In the genomic region with DNA sequence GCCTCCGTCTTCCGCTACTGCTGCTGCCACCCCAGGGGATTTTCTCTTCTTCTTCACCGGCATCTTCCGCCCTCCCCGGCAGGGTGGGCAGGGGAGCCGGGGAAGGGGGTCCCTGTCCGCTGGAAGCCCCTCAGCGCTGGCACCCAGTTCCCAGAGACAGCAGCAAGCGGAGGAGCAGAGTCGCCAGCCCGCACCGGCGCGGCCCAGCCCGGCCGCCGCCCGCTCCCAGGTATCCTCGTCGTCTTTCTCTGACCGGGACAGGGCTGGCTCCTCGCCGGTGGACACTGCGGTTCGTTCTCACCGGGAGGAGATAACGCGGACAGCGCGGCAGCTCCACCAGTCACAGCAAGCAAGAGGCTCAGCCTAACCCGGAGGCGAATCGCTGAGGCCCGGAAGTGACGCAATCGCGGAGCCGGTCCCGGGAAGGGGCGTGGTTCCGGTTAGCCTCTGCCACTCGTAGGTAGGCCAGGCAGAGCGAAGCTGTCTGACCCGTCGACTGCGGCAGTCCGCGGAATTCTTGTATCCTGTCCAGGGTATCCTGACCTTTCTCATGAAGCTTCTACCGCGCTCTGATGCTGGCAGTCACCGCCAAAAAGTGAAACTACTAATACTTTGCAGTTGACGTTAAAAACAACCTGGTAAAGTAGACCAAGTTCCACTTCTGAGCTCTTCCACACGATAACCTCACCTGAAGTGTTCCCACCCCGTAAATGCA, we compare ENCODE assay signal across 1 cellular context.
TF ChIP-seq lines count a peak whose summit lies in the region.

Gene DCUN1D5, minus strand, starts transcription at position 351 of the 715 bp plus-strand sequence. Its CDS starts 288 bp downstream, at position 63.

TF ChIP-seq in K562, 482 proteins besides CTCF, POLR2A, EP300 and RAD21 (continued from another document and continues in another):
- TF ChIP-seq, protein P1, sequence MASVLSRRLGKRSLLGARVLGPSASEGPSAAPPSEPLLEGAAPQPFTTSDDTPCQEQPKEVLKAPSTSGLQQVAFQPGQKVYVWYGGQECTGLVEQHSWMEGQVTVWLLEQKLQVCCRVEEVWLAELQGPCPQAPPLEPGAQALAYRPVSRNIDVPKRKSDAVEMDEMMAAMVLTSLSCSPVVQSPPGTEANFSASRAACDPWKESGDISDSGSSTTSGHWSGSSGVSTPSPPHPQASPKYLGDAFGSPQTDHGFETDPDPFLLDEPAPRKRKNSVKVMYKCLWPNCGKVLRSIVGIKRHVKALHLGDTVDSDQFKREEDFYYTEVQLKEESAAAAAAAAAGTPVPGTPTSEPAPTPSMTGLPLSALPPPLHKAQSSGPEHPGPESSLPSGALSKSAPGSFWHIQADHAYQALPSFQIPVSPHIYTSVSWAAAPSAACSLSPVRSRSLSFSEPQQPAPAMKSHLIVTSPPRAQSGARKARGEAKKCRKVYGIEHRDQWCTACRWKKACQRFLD (CRISPR knock-in tag; IDR thresholded peaks at IDR 0.05) = no peak
- TF ChIP-seq ZNF586 (CRISPR knock-in tag; conservative IDR thresholded peaks at IDR 0.05) (no peak), ZC3H8 (IDR thresholded peaks at IDR 0.05) (no peak), C11orf30 (IDR thresholded peaks at IDR 0.05; ENCODE audit: low read depth) (peak; percentile 71), RBM39 (optimal IDR thresholded peaks at IDR 0.05; ENCODE audit: low read depth, low read length) (no peak), GTF3C2 (IDR thresholded peaks at IDR 0.05; ENCODE audit: borderline replicate concordance, extremely low read depth, insufficient read length) (no peak), GATAD2B (IDR thresholded peaks at IDR 0.05; ENCODE audit: borderline replicate concordance) (no peak), PTBP1 (IDR thresholded peaks at IDR 0.05; ENCODE audit: low read depth, low read length) (no peak), CREBBP (IDR thresholded peaks at IDR 0.05; ENCODE audit: low read depth, low read length) (no peak), ZNF655 (CRISPR knock-in tag; IDR thresholded peaks at IDR 0.05) (no peak), BCOR (IDR thresholded peaks at IDR 0.05) (no peak), MTA2 (IDR thresholded peaks at IDR 0.05; ENCODE audit: low read depth) (peak; percentile 48), SP1 (CRISPR knock-in tag; IDR thresholded peaks at IDR 0.05) (peak; percentile 89), SNIP1 (IDR thresholded peaks at IDR 0.05; ENCODE audit: low read depth) (no peak), CCNT2 (IDR thresholded peaks at IDR 0.05; ENCODE audit: borderline replicate concordance, extremely low read depth, insufficient read length, low read depth, low read length) (peak; percentile 67), ZC3H4 (CRISPR knock-in tag; IDR thresholded peaks at IDR 0.05; ENCODE audit: borderline replicate concordance) (no peak), FOXO4 (CRISPR knock-in tag; IDR thresholded peaks at IDR 0.05) (no peak), POLR2G (IDR thresholded peaks at IDR 0.05; ENCODE audit: low read depth, low read length) (peak; percentile 98), HNRNPK (IDR thresholded peaks at IDR 0.05; ENCODE audit: low read depth, low read length, poor library complexity, severe bottlenecking) (no peak), ETV5 (CRISPR knock-in tag; IDR thresholded peaks at IDR 0.05; ENCODE audit: low read depth) (peak; percentile 82), PHF20 (IDR thresholded peaks at IDR 0.05; ENCODE audit: partially characterized antibody) (peak; percentile 29), NFE2L1 (tag; IDR thresholded peaks at IDR 0.05; ENCODE audit: borderline replicate concordance, low read depth) (no peak), YBX1 (IDR thresholded peaks at IDR 0.05) (no peak), ZNF696 (CRISPR knock-in tag; conservative IDR thresholded peaks at IDR 0.05) (no peak), CHD4 (IDR thresholded peaks at IDR 0.05; ENCODE audit: insufficient read depth, insufficient replicate concordance, low read depth, low read length, poor library complexity, severe bottlenecking) (no peak), ZBTB17 (CRISPR knock-in tag; IDR thresholded peaks at IDR 0.05) (0 out of 2 replicates have a peak, but pooled peaks have one; percentile 28), ZKSCAN3 (CRISPR knock-in tag; IDR thresholded peaks at IDR 0.05) (no peak), BACH1 (tag; IDR thresholded peaks at IDR 0.05) (no peak), TCF15 (CRISPR knock-in tag; IDR thresholded peaks at IDR 0.05) (no peak), SETDB1 (IDR thresholded peaks at IDR 0.05; ENCODE audit: low read length) (no peak), JUND (IDR thresholded peaks at IDR 0.05; ENCODE audit: borderline replicate concordance, low read depth, low read length) (peak; percentile 92), JUND (tag; IDR thresholded peaks at IDR 0.05; ENCODE audit: borderline replicate concordance, low read depth, low read length) (peak; percentile 78; the same call in 2 of the 3 replicates), ELF2 (CRISPR knock-in tag; IDR thresholded peaks at IDR 0.05) (peak; percentile 10; the same call in 1 of the 2 replicates), CAMTA2 (CRISPR knock-in tag; conservative IDR thresholded peaks at IDR 0.05) (no peak), ZNF408 (CRISPR knock-in tag; IDR thresholded peaks at IDR 0.05; ENCODE audit: low read depth) (no peak), BRCA1 (IDR thresholded peaks at IDR 0.05) (no peak), BRCA1 (CRISPR knock-in tag; IDR thresholded peaks at IDR 0.05) (no peak), ZNF134 (CRISPR knock-in tag; conservative IDR thresholded peaks at IDR 0.05) (no peak), ZNF436 (CRISPR knock-in tag; IDR thresholded peaks at IDR 0.05) (no peak)
- TF ChIP-seq, protein P2, sequence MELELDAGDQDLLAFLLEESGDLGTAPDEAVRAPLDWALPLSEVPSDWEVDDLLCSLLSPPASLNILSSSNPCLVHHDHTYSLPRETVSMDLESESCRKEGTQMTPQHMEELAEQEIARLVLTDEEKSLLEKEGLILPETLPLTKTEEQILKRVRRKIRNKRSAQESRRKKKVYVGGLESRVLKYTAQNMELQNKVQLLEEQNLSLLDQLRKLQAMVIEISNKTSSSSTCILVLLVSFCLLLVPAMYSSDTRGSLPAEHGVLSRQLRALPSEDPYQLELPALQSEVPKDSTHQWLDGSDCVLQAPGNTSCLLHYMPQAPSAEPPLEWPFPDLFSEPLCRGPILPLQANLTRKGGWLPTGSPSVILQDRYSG (tag; conservative IDR thresholded peaks at IDR 0.05; ENCODE audit: low read depth) = no peak
- TF ChIP-seq, protein P3, sequence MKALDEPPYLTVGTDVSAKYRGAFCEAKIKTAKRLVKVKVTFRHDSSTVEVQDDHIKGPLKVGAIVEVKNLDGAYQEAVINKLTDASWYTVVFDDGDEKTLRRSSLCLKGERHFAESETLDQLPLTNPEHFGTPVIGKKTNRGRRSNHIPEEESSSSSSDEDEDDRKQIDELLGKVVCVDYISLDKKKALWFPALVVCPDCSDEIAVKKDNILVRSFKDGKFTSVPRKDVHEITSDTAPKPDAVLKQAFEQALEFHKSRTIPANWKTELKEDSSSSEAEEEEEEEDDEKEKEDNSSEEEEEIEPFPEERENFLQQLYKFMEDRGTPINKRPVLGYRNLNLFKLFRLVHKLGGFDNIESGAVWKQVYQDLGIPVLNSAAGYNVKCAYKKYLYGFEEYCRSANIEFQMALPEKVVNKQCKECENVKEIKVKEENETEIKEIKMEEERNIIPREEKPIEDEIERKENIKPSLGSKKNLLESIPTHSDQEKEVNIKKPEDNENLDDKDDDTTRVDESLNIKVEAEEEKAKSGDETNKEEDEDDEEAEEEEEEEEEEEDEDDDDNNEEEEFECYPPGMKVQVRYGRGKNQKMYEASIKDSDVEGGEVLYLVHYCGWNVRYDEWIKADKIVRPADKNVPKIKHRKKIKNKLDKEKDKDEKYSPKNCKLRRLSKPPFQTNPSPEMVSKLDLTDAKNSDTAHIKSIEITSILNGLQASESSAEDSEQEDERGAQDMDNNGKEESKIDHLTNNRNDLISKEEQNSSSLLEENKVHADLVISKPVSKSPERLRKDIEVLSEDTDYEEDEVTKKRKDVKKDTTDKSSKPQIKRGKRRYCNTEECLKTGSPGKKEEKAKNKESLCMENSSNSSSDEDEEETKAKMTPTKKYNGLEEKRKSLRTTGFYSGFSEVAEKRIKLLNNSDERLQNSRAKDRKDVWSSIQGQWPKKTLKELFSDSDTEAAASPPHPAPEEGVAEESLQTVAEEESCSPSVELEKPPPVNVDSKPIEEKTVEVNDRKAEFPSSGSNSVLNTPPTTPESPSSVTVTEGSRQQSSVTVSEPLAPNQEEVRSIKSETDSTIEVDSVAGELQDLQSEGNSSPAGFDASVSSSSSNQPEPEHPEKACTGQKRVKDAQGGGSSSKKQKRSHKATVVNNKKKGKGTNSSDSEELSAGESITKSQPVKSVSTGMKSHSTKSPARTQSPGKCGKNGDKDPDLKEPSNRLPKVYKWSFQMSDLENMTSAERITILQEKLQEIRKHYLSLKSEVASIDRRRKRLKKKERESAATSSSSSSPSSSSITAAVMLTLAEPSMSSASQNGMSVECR (CRISPR knock-in tag; IDR thresholded peaks at IDR 0.05) = no peak; the same call in 1 of the 2 replicates
- TF ChIP-seq, protein P4, sequence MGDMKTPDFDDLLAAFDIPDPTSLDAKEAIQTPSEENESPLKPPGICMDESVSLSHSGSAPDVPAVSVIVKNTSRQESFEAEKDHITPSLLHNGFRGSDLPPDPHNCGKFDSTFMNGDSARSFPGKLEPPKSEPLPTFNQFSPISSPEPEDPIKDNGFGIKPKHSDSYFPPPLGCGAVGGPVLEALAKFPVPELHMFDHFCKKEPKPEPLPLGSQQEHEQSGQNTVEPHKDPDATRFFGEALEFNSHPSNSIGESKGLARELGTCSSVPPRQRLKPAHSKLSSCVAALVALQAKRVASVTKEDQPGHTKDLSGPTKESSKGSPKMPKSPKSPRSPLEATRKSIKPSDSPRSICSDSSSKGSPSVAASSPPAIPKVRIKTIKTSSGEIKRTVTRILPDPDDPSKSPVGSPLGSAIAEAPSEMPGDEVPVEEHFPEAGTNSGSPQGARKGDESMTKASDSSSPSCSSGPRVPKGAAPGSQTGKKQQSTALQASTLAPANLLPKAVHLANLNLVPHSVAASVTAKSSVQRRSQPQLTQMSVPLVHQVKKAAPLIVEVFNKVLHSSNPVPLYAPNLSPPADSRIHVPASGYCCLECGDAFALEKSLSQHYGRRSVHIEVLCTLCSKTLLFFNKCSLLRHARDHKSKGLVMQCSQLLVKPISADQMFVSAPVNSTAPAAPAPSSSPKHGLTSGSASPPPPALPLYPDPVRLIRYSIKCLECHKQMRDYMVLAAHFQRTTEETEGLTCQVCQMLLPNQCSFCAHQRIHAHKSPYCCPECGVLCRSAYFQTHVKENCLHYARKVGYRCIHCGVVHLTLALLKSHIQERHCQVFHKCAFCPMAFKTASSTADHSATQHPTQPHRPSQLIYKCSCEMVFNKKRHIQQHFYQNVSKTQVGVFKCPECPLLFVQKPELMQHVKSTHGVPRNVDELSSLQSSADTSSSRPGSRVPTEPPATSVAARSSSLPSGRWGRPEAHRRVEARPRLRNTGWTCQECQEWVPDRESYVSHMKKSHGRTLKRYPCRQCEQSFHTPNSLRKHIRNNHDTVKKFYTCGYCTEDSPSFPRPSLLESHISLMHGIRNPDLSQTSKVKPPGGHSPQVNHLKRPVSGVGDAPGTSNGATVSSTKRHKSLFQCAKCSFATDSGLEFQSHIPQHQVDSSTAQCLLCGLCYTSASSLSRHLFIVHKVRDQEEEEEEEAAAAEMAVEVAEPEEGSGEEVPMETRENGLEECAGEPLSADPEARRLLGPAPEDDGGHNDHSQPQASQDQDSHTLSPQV (IDR thresholded peaks at IDR 0.05) = no peak
- TF ChIP-seq, protein P5, sequence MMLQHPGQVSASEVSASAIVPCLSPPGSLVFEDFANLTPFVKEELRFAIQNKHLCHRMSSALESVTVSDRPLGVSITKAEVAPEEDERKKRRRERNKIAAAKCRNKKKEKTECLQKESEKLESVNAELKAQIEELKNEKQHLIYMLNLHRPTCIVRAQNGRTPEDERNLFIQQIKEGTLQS (IDR thresholded peaks at IDR 0.05) = peak; percentile 99
- TF ChIP-seq, protein P5 (CRISPR knock-in tag; conservative IDR thresholded peaks at IDR 0.05) = peak; percentile 81; the same call in 1 of the 2 replicates
